Comparison of ENCODE assay signal across 6 cellular contexts in genomic region chr19:55635334-55635717, GRCh38. TPM values are rescaled to one million over a fixed set of nuclear protein-coding genes. Genes with fewer than 3 reads are reported as not detected.
DNase-seq lines count a peak whose midpoint lies in the region; ATAC-seq and TF ChIP-seq lines count a peak whose summit lies in the region.

No MANE protein-coding gene starts in this region.

- peak overlapping the region; percentile 88 for H2AFZ ChIP-seq in parathyroid adenoma

- intact Hi-C loops in colonic mucosa (cut with DNase I) = no loop called here

- H3K9me3 ChIP-seq in colonic mucosa (no peaks in the 10 kb centered on the region), parathyroid adenoma (ENCODE audit: control insufficient read depth, low read length) (no peaks in the 10 kb centered on the region)

- H3K36me3 ChIP-seq in colonic mucosa = no peaks in the 10 kb centered on the region
- H3K36me3 ChIP-seq in parathyroid adenoma (ENCODE audit: control insufficient read depth, insufficient read depth, low read length) = no peaks in the 10 kb centered on the region

- no peaks in the 10 kb centered on the region for H3K27me3 ChIP-seq in colonic mucosa
- no peaks in the 10 kb centered on the region for H3K27me3 ChIP-seq in parathyroid adenoma (ENCODE audit: control insufficient read depth, insufficient read depth, low read length)

- H3K4me1 ChIP-seq in colonic mucosa = peaks cover 17% of the 10 kb centered on the region
- H3K4me1 ChIP-seq in parathyroid adenoma = peaks cover 34% of the 10 kb centered on the region

- peak overlapping the region; percentile 100 for H3K4me3 ChIP-seq in Jurkat, Clone E6-1 (ENCODE audit: low read length)
- H3K4me3 ChIP-seq in colonic mucosa = peak overlapping the region; percentile 94
- peak overlapping the region; percentile 100 for H3K4me3 ChIP-seq in parathyroid adenoma (ENCODE audit: low read depth, low read length)

- ATAC-seq in GM18868 (IDR thresholded peaks at IDR 0.05; ENCODE audit: unreplicated experiment) = no peak

- H3K4me2 ChIP-seq in parathyroid adenoma (ENCODE audit: low read length) = peak overlapping the region; percentile 89

- peaks cover 32% of the 10 kb centered on the region for H3K79me2 ChIP-seq in parathyroid adenoma

- no peak for DNase-seq in Jurkat, Clone E6-1 (ENCODE audit: low read depth, low spot score)
- no peak for DNase-seq in colonic mucosa
- DNase-seq in NAMALWA (ENCODE audit: low spot score) = no peak
- no peak for DNase-seq in stimulated activated naive CD4-positive, alpha-beta T cell treated with Interleukin-2 at 50 U/mL for 16 hours (lab: John Stamatoyannopoulos, UW)

- TF ChIP-seq CTCF in colonic mucosa (IDR thresholded peaks at IDR 0.05) (no peak), parathyroid adenoma (IDR thresholded peaks at IDR 0.05) (no peak)

- peak overlapping the region; percentile 80 for H3K27ac ChIP-seq in colonic mucosa
- peak overlapping the region; percentile 100 for H3K27ac ChIP-seq in parathyroid adenoma

- H3K9ac ChIP-seq in colonic mucosa (ENCODE audit: low read depth in 2 of 2, low read length in 2 of 2) (peak overlapping the region; percentile 100), parathyroid adenoma (peak overlapping the region; percentile 100)

RNA-seq across cellular contexts. Expression of gene ZNF580, which starts 5.5 kb away (rescaled TPM):
- 26.3 TPM for polyA plus RNA-seq in Jurkat, Clone E6-1 (2012; ENCODE audit: insufficient read depth, insufficient read length)
- total RNA-seq in colonic mucosa = 10 to 100 TPM; 18.0 to 28.6 TPM

RNA-seq across cellular contexts. Expression of gene ZNF581, which starts 8.1 kb away (rescaled TPM):
- polyA plus RNA-seq in Jurkat, Clone E6-1 (2012; ENCODE audit: insufficient read depth, insufficient read length) = 26.5 TPM
- 10 to 100 TPM; 16.0 to 20.3 TPM for total RNA-seq in colonic mucosa

RNA-seq across cellular contexts. Expression of gene ZNF784, which starts 11.0 kb away (rescaled TPM):
- 11.2 TPM for polyA plus RNA-seq in Jurkat, Clone E6-1 (2012; ENCODE audit: insufficient read depth, insufficient read length)
- 10 to 100 TPM in 1 of 2 donors, 1 to 10 TPM in 1; 9.9 to 10.2 TPM for total RNA-seq in colonic mucosa

RNA-seq across cellular contexts. Expression of gene CCDC106, which starts 12.7 kb away (rescaled TPM):
- 2.6 TPM for polyA plus RNA-seq in Jurkat, Clone E6-1 (2012; ENCODE audit: insufficient read depth, insufficient read length)
- total RNA-seq in colonic mucosa = 1 to 10 TPM; 2.6 to 4.8 TPM

RNA-seq across cellular contexts. Expression of gene U2AF2, which starts 19.5 kb away (rescaled TPM):
- 313 TPM for polyA plus RNA-seq in Jurkat, Clone E6-1 (2012; ENCODE audit: insufficient read depth, insufficient read length)
- total RNA-seq in colonic mucosa = 100 to 1,000 TPM; 146 to 289 TPM
